14 cellular contexts compared by ENCODE assay signal in genomic region chr5:14413331-14413750, GRCh38.
DNase-seq lines count a peak whose midpoint lies in the region; ATAC-seq and TF ChIP-seq lines count a peak whose summit lies in the region.
"Had no signal": no experiment of that assay in that cellular context is flagged by ENCODE, and none has a peak within 500 bp of the region (broad histone marks: within the 10 kb centered on the region; RNA-seq: fewer than 3 reads in every experiment).

No MANE protein-coding gene starts in this region.

- H3K36me3 Mint-ChIP-seq in activated CD4-positive, alpha-beta T cell treated with anti-CD3 and anti-CD28 coated beads for 36 hours (ENCODE audit: low read depth) = no peaks in the 10 kb centered on the region
- H3K36me3 Mint-ChIP-seq in activated T-cell treated with anti-CD3 and anti-CD28 coated beads, Interleukin-2, amount 50 U/mL, for 4 hours (ENCODE audit: insufficient read depth) = no peaks in the 10 kb centered on the region

- no peaks in the 10 kb centered on the region for H3K27me3 ChIP-seq in effector memory CD4-positive, alpha-beta T cell (replicated peaks; ENCODE audit: control insufficient read depth, insufficient read depth, low read length, poor library complexity, severe bottlenecking)
- H3K27me3 ChIP-seq in spleen (replicated peaks in 1 of 7) (no peaks in the 10 kb centered on the region), uterus (no peaks in the 10 kb centered on the region)
- H3K27me3 ChIP-seq: ascending aorta had no signal

- WGBS in spleen, 5 donors = 59 to 84% (median 79%) methylated on average over 7 of the region's 7 CpGs

- peak; percentile 55 for ATAC-seq in activated CD4-positive, alpha-beta T cell treated with anti-CD3 and anti-CD28 coated beads for 36 hours
- ATAC-seq in activated T-cell treated with anti-CD3 and anti-CD28 coated beads, Interleukin-2, amount 50 U/mL, for 4 hours = peak; percentile 61 to 64
- no peak for ATAC-seq in HG03457 (IDR thresholded peaks at IDR 0.05; ENCODE audit: unreplicated experiment)
- ATAC-seq: right cardiac atrium had no signal

- peaks cover 3% of the 10 kb centered on the region for H3K27me3 Mint-ChIP-seq in activated CD4-positive, alpha-beta T cell treated with anti-CD3 and anti-CD28 coated beads for 36 hours
- peaks cover 2% of the 10 kb centered on the region for H3K27me3 Mint-ChIP-seq in activated T-cell treated with anti-CD3 and anti-CD28 coated beads, Interleukin-2, amount 50 U/mL, for 4 hours (ENCODE audit: low read depth)

- H3K27ac ChIP-seq in effector memory CD4-positive, alpha-beta T cell (ENCODE audit: insufficient read depth, low read length, poor library complexity, severe bottlenecking) = peak overlapping the region; percentile 66
- H3K27ac ChIP-seq in spleen (peak overlapping the region in 1 of 8 donors; percentile 37), uterus (no peak overlapping the region)
- H3K27ac ChIP-seq: A549, ascending aorta had no signal

- H3K4me1 ChIP-seq in effector memory CD4-positive, alpha-beta T cell (ENCODE audit: control insufficient read depth, insufficient read depth, low read length, poor library complexity, severe bottlenecking) = peaks cover 33% of the 10 kb centered on the region
- H3K4me1 ChIP-seq in spleen (peaks cover 0 to 63% (median 4%) of the 10 kb centered on the region in 6 donors), uterus (no peaks in the 10 kb centered on the region)
- H3K4me1 ChIP-seq: A549 had no signal

- peak overlapping the region; percentile 92 for H3K27ac Mint-ChIP-seq in activated CD4-positive, alpha-beta T cell treated with anti-CD3 and anti-CD28 coated beads for 36 hours

- H3K4me3 ChIP-seq in effector memory CD4-positive, alpha-beta T cell (ENCODE audit: insufficient read depth, low read depth, low read length, poor library complexity, severe bottlenecking) = no peak overlapping the region
- H3K4me3 ChIP-seq in spleen (no peak overlapping the region), uterus (no peak overlapping the region)
- H3K4me3 ChIP-seq: A549, ascending aorta had no signal

- H3K9me3 Mint-ChIP-seq in activated CD4-positive, alpha-beta T cell treated with anti-CD3 and anti-CD28 coated beads for 36 hours (ENCODE audit: low read depth) = no peaks in the 10 kb centered on the region
- no peaks in the 10 kb centered on the region for H3K9me3 Mint-ChIP-seq in activated T-cell treated with anti-CD3 and anti-CD28 coated beads, Interleukin-2, amount 50 U/mL, for 4 hours

- TF ChIP-seq CTCF in spleen (IDR thresholded peaks at IDR 0.05 in 8 of 11, conservative IDR thresholded peaks at IDR 0.05 in 3 of 11) (no peak), uterus (IDR thresholded peaks at IDR 0.05) (no peak)

- POLR2A ChIA-PET in activated CD4-positive, alpha-beta T cell treated with anti-CD3 and anti-CD28 coated beads for 36 hours (lab: Charles Lee) = interaction anchor here (1.4 kb wide), 1 partner anchor 25 kb away, joined by 3 read pairs; no protein-coding TSS in a partner anchor

- peak; percentile 73 for DNase-seq in activated CD4-positive, alpha-beta T cell treated with anti-CD3 and anti-CD28 coated beads for 36 hours
- no peak for DNase-seq in activated CD4-positive, alpha-beta T cell treated with anti-CD3 and anti-CD28 coated beads for 1 hour
- DNase-seq in activated T-cell treated with anti-CD3 and anti-CD28 coated beads, Interleukin-2, amount 50 U/mL, for 4 hours = peak; percentile 49
- peak in 1 of 3 donors; percentile 32 for DNase-seq in effector memory CD4-positive, alpha-beta T cell
- DNase-seq in stimulated activated naive CD4-positive, alpha-beta T cell (lab: John Stamatoyannopoulos, UW) = peak; percentile 34 to 84 (median 59)
- DNase-seq in spleen = no peak
- DNase-seq in uterus = no peak
- DNase-seq: midbrain, NCI-H1694 treated with DMSO at 0.1 percent for 48 hours, right cardiac atrium, T1000 had no signal

- H3K4me3 Mint-ChIP-seq in activated CD4-positive, alpha-beta T cell treated with anti-CD3 and anti-CD28 coated beads for 36 hours = peak overlapping the region; percentile 44
- peak overlapping the region; percentile 53 for H3K4me3 Mint-ChIP-seq in activated T-cell treated with anti-CD3 and anti-CD28 coated beads, Interleukin-2, amount 50 U/mL, for 4 hours

- intact Hi-C loops in activated CD4-positive, alpha-beta T cell treated with anti-CD3 and anti-CD28 coated beads for 36 hours (cut with DNase I, micrococcal nuclease) = loop anchor here (1.0 to 10.0 kb wide), 7 partner anchors 11 to 509 kb away; partner anchors contain the start of genes ANKH (in 1 of the 2), OTULINL (in 1 of the 2) and TRIO (in 1 of the 2)
- intact Hi-C loops in spleen (cut with DNase I; ENCODE audit: low total_unique reads) (no loop called here), uterus (cut with DNase I; ENCODE audit: low total_unique reads) (no loop called here)

- CTCF ChIA-PET in activated CD4-positive, alpha-beta T cell treated with anti-CD3 and anti-CD28 coated beads for 36 hours (lab: Charles Lee) = interaction anchor here (0.7 to 1.6 kb wide), 6 partner anchors 8 to 235 kb away, joined by 3 to 7 read pairs (median 4); no protein-coding TSS in a partner anchor

- no peaks in the 10 kb centered on the region for H3K9me3 ChIP-seq in effector memory CD4-positive, alpha-beta T cell (ENCODE audit: control insufficient read depth, low read length)
- H3K9me3 ChIP-seq in spleen = no peaks in the 10 kb centered on the region
- no peaks in the 10 kb centered on the region for H3K9me3 ChIP-seq in uterus
- H3K9me3 ChIP-seq: A549, ascending aorta had no signal

- no peaks in the 10 kb centered on the region for H3K36me3 ChIP-seq in effector memory CD4-positive, alpha-beta T cell (ENCODE audit: control insufficient read depth, insufficient read depth, low read length)
- H3K36me3 ChIP-seq in spleen (peaks cover 0 to 98% (median 19%) of the 10 kb centered on the region in 6 donors), uterus (no peaks in the 10 kb centered on the region)

- TF ChIP-seq POLR2A in spleen (IDR thresholded peaks at IDR 0.05) (no peak), uterus (IDR thresholded peaks at IDR 0.05) (no peak)

- peaks cover 54% of the 10 kb centered on the region for H3K4me1 Mint-ChIP-seq in activated CD4-positive, alpha-beta T cell treated with anti-CD3 and anti-CD28 coated beads for 36 hours
- peaks cover 45% of the 10 kb centered on the region for H3K4me1 Mint-ChIP-seq in activated T-cell treated with anti-CD3 and anti-CD28 coated beads, Interleukin-2, amount 50 U/mL, for 4 hours (ENCODE audit: low read depth)

Comparison
In these comparisons a context has a peak if more than half of its experiments do, and no peak if none do; other contexts are left out.
1. DNase-seq: peak in activated CD4-positive, alpha-beta T cell treated with anti-CD3 and anti-CD28 coated beads for 36 hours (single experiment), activated T-cell treated with anti-CD3 and anti-CD28 coated beads, Interleukin-2, amount 50 U/mL, for 4 hours (single experiment) and stimulated activated naive CD4-positive, alpha-beta T cell (6 of 6); none in activated CD4-positive, alpha-beta T cell treated with anti-CD3 and anti-CD28 coated beads for 1 hour (single experiment), spleen (single experiment) and uterus (0 of 2).
2. intact Hi-C loops: an anchor here in activated CD4-positive, alpha-beta T cell treated with anti-CD3 and anti-CD28 coated beads for 36 hours (1.0 to 10.0 kb wide); none called in spleen and uterus.